In the genomic region with DNA sequence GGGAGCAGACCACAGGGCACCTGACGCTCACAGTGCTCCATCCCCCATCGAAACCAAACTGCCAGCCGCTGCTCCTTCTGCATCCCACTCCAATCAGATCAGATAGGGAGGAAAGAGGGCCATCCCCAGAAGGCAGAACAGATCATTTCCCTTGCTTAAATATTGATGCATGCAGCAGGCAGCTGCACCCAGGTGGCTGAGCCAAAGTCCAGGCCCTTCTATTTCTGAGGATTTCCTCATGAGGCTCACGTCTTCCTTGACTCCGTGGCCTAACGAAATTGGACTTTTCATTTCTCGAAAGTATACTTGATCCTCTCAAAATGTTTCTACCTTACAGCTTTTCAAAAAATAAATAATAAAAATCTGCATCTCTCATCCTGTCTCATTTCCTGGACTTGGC, we compare ENCODE assay signal across 20 cellular contexts.
DNase-seq lines count a peak whose midpoint lies in the region; ATAC-seq and TF ChIP-seq lines count a peak whose summit lies in the region.
"Had no signal": no experiment of that assay in that cellular context is flagged by ENCODE, and none has a peak within 500 bp of the region (broad histone marks: within the 10 kb centered on the region; RNA-seq: fewer than 3 reads in every experiment).

No MANE protein-coding gene starts in this region.

- no peaks in the 10 kb centered on the region for H3K9me2 ChIP-seq in GM23338 (ENCODE audit: insufficient read depth)

- no peaks in the 10 kb centered on the region for H3K79me2 ChIP-seq in GM23338 (replicated peaks; ENCODE audit: insufficient read depth)

- peaks cover 4% of the 10 kb centered on the region for H3K27me3 Mint-ChIP-seq in activated CD4-positive, alpha-beta T cell treated with anti-CD3 and anti-CD28 coated beads, Interleukin-2, amount 10 ng/mL, durations not matched to agents 24 days and 14 days
- no peaks in the 10 kb centered on the region for H3K27me3 Mint-ChIP-seq in activated CD4-positive, alpha-beta T cell treated with anti-CD3 and anti-CD28 coated beads, Interleukin-2, amount 10 ng/mL, durations not matched to agents 7 days and 5 days
- H3K27me3 Mint-ChIP-seq in GM23338 (ENCODE audit: insufficient read depth, low read depth, poor library complexity): peaks cover 3% of the 10 kb centered on the region
- peaks cover 6 to 10% of the 10 kb centered on the region in 2 donors for H3K27me3 Mint-ChIP-seq in CD4-positive, alpha-beta memory T cell

- H4K20me1 ChIP-seq in GM23338 (replicated peaks; ENCODE audit: insufficient read depth): no peaks in the 10 kb centered on the region

- no peaks in the 10 kb centered on the region for H3K27me3 ChIP-seq in GM23338 (ENCODE audit: insufficient read depth)
- no peaks in the 10 kb centered on the region for H3K27me3 ChIP-seq in CD4-positive, alpha-beta memory T cell (ENCODE audit: insufficient read depth, low read length)
- H3K27me3 ChIP-seq: BE2C had no signal

- no peaks in the 10 kb centered on the region for H3K9me3 ChIP-seq in mucosa of descending colon
- no peaks in the 10 kb centered on the region for H3K9me3 ChIP-seq in CD4-positive, alpha-beta memory T cell (ENCODE audit: control insufficient read depth in 1 of 2, low read length in 2 of 2)
- H3K9me3 ChIP-seq: BE2C had no signal

- ATAC-seq in GM23338: peak; percentile 53; the same call in 2 of the 3 replicates
- ATAC-seq in mucosa of descending colon: peak; percentile 57
- ATAC-seq in HG02885 (IDR thresholded peaks at IDR 0.05; ENCODE audit: poor library complexity, unreplicated experiment): no peak
- ATAC-seq: HCT116, HepG2 had no signal

- no peak overlapping the region for H3K27ac ChIP-seq in GM23338 (ENCODE audit: low read depth)
- no peak overlapping the region for H3K27ac ChIP-seq in CD4-positive, alpha-beta memory T cell (ENCODE audit: low read depth, low read length)
- H3K27ac ChIP-seq: GM23248 had no signal

- POLR2A ChIA-PET in activated CD4-positive, alpha-beta T cell treated with anti-CD3 and anti-CD28 coated beads, Interleukin-2, amount 10 ng/mL, durations not matched to agents 7 days and 5 days (lab: Charles Lee): no interaction called here
- POLR2A ChIA-PET in CD4-positive, alpha-beta memory T cell (lab: Charles Lee; ENCODE audit: partially characterized antibody): no interaction called here

- intact Hi-C loops in activated CD4-positive, alpha-beta T cell treated with anti-CD3 and anti-CD28 coated beads, Interleukin-2, amount 10 ng/mL, durations not matched to agents 24 days and 14 days (cut with micrococcal nuclease): no loop called here
- intact Hi-C loops in mucosa of descending colon (cut with DNase I, micrococcal nuclease): no loop called here
- intact Hi-C loops in CD4-positive, alpha-beta memory T cell (cut with micrococcal nuclease): no loop called here

- H3K36me3 ChIP-seq in GM23338 (ENCODE audit: insufficient read depth): no peaks in the 10 kb centered on the region
- no peaks in the 10 kb centered on the region for H3K36me3 ChIP-seq in mucosa of descending colon (ENCODE audit: low read depth)
- H3K36me3 ChIP-seq in CD4-positive, alpha-beta memory T cell (ENCODE audit: insufficient read depth, low read length): no peaks in the 10 kb centered on the region
- H3K36me3 ChIP-seq: BE2C had no signal

- H3K4me3 ChIP-seq in GM23338: no peak overlapping the region
- no peak overlapping the region for H3K4me3 ChIP-seq in mucosa of descending colon
- H3K4me3 ChIP-seq in CD4-positive, alpha-beta memory T cell (ENCODE audit: low read length in 2 of 2): no peak overlapping the region
- H3K4me3 ChIP-seq: GM23248 had no signal

- H3K4me3 Mint-ChIP-seq in activated CD4-positive, alpha-beta T cell treated with anti-CD3 and anti-CD28 coated beads, Interleukin-2, amount 10 ng/mL, durations not matched to agents 24 days and 14 days: no peak overlapping the region
- no peak overlapping the region for H3K4me3 Mint-ChIP-seq in activated CD4-positive, alpha-beta T cell treated with anti-CD3 and anti-CD28 coated beads, Interleukin-2, amount 10 ng/mL, durations not matched to agents 7 days and 5 days
- H3K4me3 Mint-ChIP-seq in GM23338: no peak overlapping the region
- no peak overlapping the region for H3K4me3 Mint-ChIP-seq in CD4-positive, alpha-beta memory T cell
- H3K4me3 Mint-ChIP-seq: CD4-positive, CD25-positive, alpha-beta regulatory T cell; HFFc6; IgD-negative memory B cell had no signal

- no peaks in the 10 kb centered on the region for H3K9me3 Mint-ChIP-seq in activated CD4-positive, alpha-beta T cell treated with anti-CD3 and anti-CD28 coated beads, Interleukin-2, amount 10 ng/mL, durations not matched to agents 24 days and 14 days
- no peaks in the 10 kb centered on the region for H3K9me3 Mint-ChIP-seq in activated CD4-positive, alpha-beta T cell treated with anti-CD3 and anti-CD28 coated beads, Interleukin-2, amount 10 ng/mL, durations not matched to agents 7 days and 5 days
- no peaks in the 10 kb centered on the region for H3K9me3 Mint-ChIP-seq in GM23338
- peaks cover 0 to 3% (median 0%) of the 10 kb centered on the region in 8 donors for H3K9me3 Mint-ChIP-seq in CD4-positive, alpha-beta memory T cell

- no peak overlapping the region for H3K27ac Mint-ChIP-seq in activated CD4-positive, alpha-beta T cell treated with anti-CD3 and anti-CD28 coated beads, Interleukin-2, amount 10 ng/mL, durations not matched to agents 24 days and 14 days
- no peak overlapping the region for H3K27ac Mint-ChIP-seq in activated CD4-positive, alpha-beta T cell treated with anti-CD3 and anti-CD28 coated beads, Interleukin-2, amount 10 ng/mL, durations not matched to agents 7 days and 5 days
- no peak overlapping the region for H3K27ac Mint-ChIP-seq in GM23338
- H3K27ac Mint-ChIP-seq in CD4-positive, alpha-beta memory T cell: no peak overlapping the region
- H3K27ac Mint-ChIP-seq: CD4-positive, CD25-positive, alpha-beta regulatory T cell; HFFc6; IgD-negative memory B cell had no signal

- CTCF ChIA-PET in activated CD4-positive, alpha-beta T cell treated with anti-CD3 and anti-CD28 coated beads, Interleukin-2, amount 10 ng/mL, durations not matched to agents 7 days and 5 days (lab: Charles Lee): no interaction called here
- CTCF ChIA-PET in CD4-positive, alpha-beta memory T cell (lab: Charles Lee; ENCODE audit: partially characterized antibody): no interaction called here

- H3K4me1 ChIP-seq in GM23338 (ENCODE audit: insufficient read depth) (no peaks in the 10 kb centered on the region), mucosa of descending colon (ENCODE audit: low read depth) (no peaks in the 10 kb centered on the region)
- no peaks in the 10 kb centered on the region for H3K4me1 ChIP-seq in CD4-positive, alpha-beta memory T cell (ENCODE audit: insufficient read depth, low read length)
- H3K4me1 ChIP-seq: BE2C had no signal

- H3F3A ChIP-seq in GM23338 (replicated peaks; ENCODE audit: low read depth): no peaks in the 10 kb centered on the region

- TF ChIP-seq CTCF in GM23338 (conservative IDR thresholded peaks at IDR 0.05; ENCODE audit: low read depth in 2 of 2): no peak
- TF ChIP-seq CTCF in mucosa of descending colon (IDR thresholded peaks at IDR 0.05): no peak

- no peaks in the 10 kb centered on the region for H3K36me3 Mint-ChIP-seq in activated CD4-positive, alpha-beta T cell treated with anti-CD3 and anti-CD28 coated beads, Interleukin-2, amount 10 ng/mL, durations not matched to agents 24 days and 14 days (ENCODE audit: low read depth)
- no peaks in the 10 kb centered on the region for H3K36me3 Mint-ChIP-seq in activated CD4-positive, alpha-beta T cell treated with anti-CD3 and anti-CD28 coated beads, Interleukin-2, amount 10 ng/mL, durations not matched to agents 7 days and 5 days (ENCODE audit: low read depth)
- H3K36me3 Mint-ChIP-seq in GM23338 (ENCODE audit: low read depth): no peaks in the 10 kb centered on the region
- no peaks in the 10 kb centered on the region for H3K36me3 Mint-ChIP-seq in CD4-positive, alpha-beta memory T cell
- H3K36me3 Mint-ChIP-seq: CD4-positive, CD25-positive, alpha-beta regulatory T cell; IgD-negative memory B cell had no signal

- no peak overlapping the region for H2AFZ ChIP-seq in GM23338
- H2AFZ ChIP-seq: GM23248 had no signal

- no peak overlapping the region for H3K4me2 ChIP-seq in GM23338

- H3K4me1 Mint-ChIP-seq in activated CD4-positive, alpha-beta T cell treated with anti-CD3 and anti-CD28 coated beads, Interleukin-2, amount 10 ng/mL, durations not matched to agents 24 days and 14 days: no peaks in the 10 kb centered on the region
- H3K4me1 Mint-ChIP-seq in activated CD4-positive, alpha-beta T cell treated with anti-CD3 and anti-CD28 coated beads, Interleukin-2, amount 10 ng/mL, durations not matched to agents 7 days and 5 days: no peaks in the 10 kb centered on the region
- peaks cover 7% of the 10 kb centered on the region for H3K4me1 Mint-ChIP-seq in GM23338
- no peaks in the 10 kb centered on the region for H3K4me1 Mint-ChIP-seq in CD4-positive, alpha-beta memory T cell
- H3K4me1 Mint-ChIP-seq: CD4-positive, CD25-positive, alpha-beta regulatory T cell; IgD-negative memory B cell had no signal

- peak; percentile 23 for DNase-seq in activated CD4-positive, alpha-beta T cell treated with anti-CD3 and anti-CD28 coated beads, Interleukin-2, amount 10 ng/mL, durations not matched to agents 24 days and 14 days
- no peak for DNase-seq in activated CD4-positive, alpha-beta T cell treated with anti-CD3 and anti-CD28 coated beads, Interleukin-2, amount 10 ng/mL, durations not matched to agents 7 days and 5 days
- DNase-seq in GM23338 (ENCODE audit: low spot score) (no peak), mucosa of descending colon (peak in 1 of 3 donors; percentile 4), EL (no peak)
- DNase-seq in CD4-positive, alpha-beta memory T cell: no peak
- DNase-seq: ACHN; BE2C; C1 segment of cervical spinal cord; CD4-positive, CD25-positive, alpha-beta regulatory T cell; DMS153; DND-41; GM23248; H7; HFFc6; KBM-7 had no signal

TF ChIP-seq in GM23338, 12 proteins besides CTCF, POLR2A, EP300 and RAD21 (continues in another document):
- TF ChIP-seq ZNF114 (CRISPR knock-in tag; IDR thresholded peaks at IDR 0.05): no peak
- TF ChIP-seq STAT1 (IDR thresholded peaks at IDR 0.05; ENCODE audit: unreplicated experiment): no peak
- TF ChIP-seq, protein P1, sequence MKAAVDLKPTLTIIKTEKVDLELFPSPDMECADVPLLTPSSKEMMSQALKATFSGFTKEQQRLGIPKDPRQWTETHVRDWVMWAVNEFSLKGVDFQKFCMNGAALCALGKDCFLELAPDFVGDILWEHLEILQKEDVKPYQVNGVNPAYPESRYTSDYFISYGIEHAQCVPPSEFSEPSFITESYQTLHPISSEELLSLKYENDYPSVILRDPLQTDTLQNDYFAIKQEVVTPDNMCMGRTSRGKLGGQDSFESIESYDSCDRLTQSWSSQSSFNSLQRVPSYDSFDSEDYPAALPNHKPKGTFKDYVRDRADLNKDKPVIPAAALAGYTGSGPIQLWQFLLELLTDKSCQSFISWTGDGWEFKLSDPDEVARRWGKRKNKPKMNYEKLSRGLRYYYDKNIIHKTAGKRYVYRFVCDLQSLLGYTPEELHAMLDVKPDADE (IDR thresholded peaks at IDR 0.05): no peak
